In the genomic region with DNA sequence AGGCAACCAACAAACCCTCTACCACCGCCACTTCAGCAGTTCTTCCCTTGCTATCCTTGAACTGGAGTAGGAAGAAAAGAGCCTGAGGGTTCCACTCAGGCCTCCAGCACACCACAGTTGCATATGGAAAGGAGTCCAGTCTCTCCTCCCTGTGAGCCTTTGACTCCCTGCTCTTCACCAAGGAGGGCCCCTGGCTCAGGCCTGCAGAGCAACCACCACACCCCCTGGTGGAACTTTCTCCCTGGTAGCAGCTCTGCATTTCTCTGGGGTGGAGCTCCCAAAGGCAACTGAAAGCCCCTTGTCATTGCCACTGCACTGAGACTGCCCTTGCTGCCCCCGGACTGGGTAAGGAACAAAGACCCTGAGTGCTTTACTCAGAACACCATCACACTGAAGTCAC, we compare ENCODE assay signal across 18 cellular contexts.
DNase-seq lines count a peak whose midpoint lies in the region; ATAC-seq and TF ChIP-seq lines count a peak whose summit lies in the region.
"Had no signal": no experiment of that assay in that cellular context is flagged by ENCODE, and none has a peak within 500 bp of the region (broad histone marks: within the 10 kb centered on the region; RNA-seq: fewer than 3 reads in every experiment).

No MANE protein-coding gene starts in this region.

- 94 to 100% methylated on average over 1 to 2 of the region's 2 CpGs for WGBS in lung, 2 donors
- WGBS in heart left ventricle, 4 donors, result 83 to 95% (median 92%) methylated on average over 1 to 2 of the region's 2 CpGs

- intact Hi-C loops in heart left ventricle (cut with DNase I), result no loop called here

- H3K4me3 ChIP-seq in BE2C (ENCODE audit: low read depth, low read length) (no peak overlapping the region), lung (peak overlapping the region; percentile 3), heart left ventricle (no peak overlapping the region)
- H3K4me3 ChIP-seq: K562, Peyer's patch had no signal

- H3K27me3 ChIP-seq in BE2C, result no peaks in the 10 kb centered on the region
- no peaks in the 10 kb centered on the region for H3K27me3 ChIP-seq in lung (ENCODE audit: control insufficient read depth, insufficient read depth)
- H3K27me3 ChIP-seq in heart left ventricle, result no peaks in the 10 kb centered on the region
- H3K27me3 ChIP-seq: Peyer's patch had no signal

- H3K27ac ChIP-seq in lung (ENCODE audit: low read depth in 1 of 2, low read length in 1 of 2) (no peak overlapping the region), heart left ventricle (no peak overlapping the region)
- H3K27ac ChIP-seq: Peyer's patch had no signal

- no peak for TF ChIP-seq POLR2A in heart left ventricle (IDR thresholded peaks at IDR 0.05)

- TF ChIP-seq CTCF in BE2C (IDR thresholded peaks at IDR 0.05; ENCODE audit: low read depth, low read length) (0 out of 2 replicates have a peak, but pooled peaks have one; percentile 6), lung (IDR thresholded peaks at IDR 0.05; ENCODE audit: control extremely low read depth, extremely low read depth) (no peak), heart left ventricle (IDR thresholded peaks at IDR 0.05) (no peak)

- no peak for ATAC-seq in lung (ENCODE audit: insufficient read depth, low FRiP score)
- no peak for ATAC-seq in HG02571 (IDR thresholded peaks at IDR 0.05; ENCODE audit: unreplicated experiment)
- ATAC-seq in heart left ventricle, result no peak
- no peak for ATAC-seq in GM18502 (IDR thresholded peaks at IDR 0.05; ENCODE audit: poor library complexity, unreplicated experiment)
- ATAC-seq: HCT116, K562 had no signal

- DNase-seq in BE2C (no peak), HuH-7 (ENCODE audit: low spot score) (peak; percentile 43), ecto neural progenitor cell (ENCODE audit: low spot score) (peak; percentile 39), lung (ENCODE audit: low spot score) (no peak), NCI-H2107 (lab: John Stamatoyannopoulos, UW) (no peak), heart left ventricle (no peak)
- DNase-seq: Caco-2; CD4-positive, alpha-beta T cell; NCI-H1105; NCI-H2081; NCI-H510A; NCI-H748 treated with DMSO at 0.1 percent for 48 hours; NK-92 treated with Interleukin-12 subunit alpha and Interleukin-12 subunit beta, amount 100 ng/mL, for 24 hours had no signal

- H3K36me3 ChIP-seq in BE2C (no peaks in the 10 kb centered on the region), lung (ENCODE audit: control insufficient read depth in 2 of 2, insufficient read depth in 2 of 2, low read length in 2 of 2) (no peaks in the 10 kb centered on the region), heart left ventricle (no peaks in the 10 kb centered on the region)
- H3K36me3 ChIP-seq: Peyer's patch had no signal

- no peaks in the 10 kb centered on the region for H3K4me1 ChIP-seq in BE2C
- no peaks in the 10 kb centered on the region for H3K4me1 ChIP-seq in lung (ENCODE audit: control insufficient read depth in 2 of 2, insufficient read depth in 2 of 2, low read length in 2 of 2)
- H3K4me1 ChIP-seq in heart left ventricle, result no peaks in the 10 kb centered on the region
- H3K4me1 ChIP-seq: Caco-2, Peyer's patch had no signal

- H3K9me3 ChIP-seq in BE2C, result no peaks in the 10 kb centered on the region
- peaks cover 0 to 2% of the 10 kb centered on the region in 2 donors for H3K9me3 ChIP-seq in lung (ENCODE audit: control insufficient read depth in 2 of 2, insufficient read depth in 1 of 2, low read length in 1 of 2)
- H3K9me3 ChIP-seq in heart left ventricle, result peaks cover 0 to 3% (median 0%) of the 10 kb centered on the region in 12 donors
- H3K9me3 ChIP-seq: Caco-2, Peyer's patch had no signal

Comparison
In these comparisons a context has a peak if more than half of its experiments do, and no peak if none do; other contexts are left out.
1. DNase-seq: peak in HuH-7 (single experiment) and ecto neural progenitor cell (single experiment); none in BE2C (single experiment), lung (single experiment), NCI-H2107 (single experiment) and heart left ventricle (0 of 5).